In genomic region chr12:75155962-75156361, GRCh38 we compare ENCODE assay signal across 1 cellular context.
TF ChIP-seq lines count a peak whose summit lies in the region.

No MANE protein-coding gene starts in this region.

TF ChIP-seq in HepG2, 621 proteins besides CTCF, POLR2A, EP300 and RAD21 (continued from another document):
- TF ChIP-seq GLMP (CRISPR knock-in tag; IDR thresholded peaks at IDR 0.05; ENCODE audit: borderline replicate concordance) (no peak), FOXK2 (IDR thresholded peaks at IDR 0.05) (no peak), KDM6A (CRISPR knock-in tag; IDR thresholded peaks at IDR 0.05; ENCODE audit: low read depth) (no peak), ZNF879 (CRISPR knock-in tag; IDR thresholded peaks at IDR 0.05) (no peak), ESRRA (CRISPR knock-in tag; IDR thresholded peaks at IDR 0.05; ENCODE audit: low read depth) (no peak), ZNF772 (CRISPR knock-in tag; IDR thresholded peaks at IDR 0.05) (no peak)
- TF ChIP-seq, protein P1, sequence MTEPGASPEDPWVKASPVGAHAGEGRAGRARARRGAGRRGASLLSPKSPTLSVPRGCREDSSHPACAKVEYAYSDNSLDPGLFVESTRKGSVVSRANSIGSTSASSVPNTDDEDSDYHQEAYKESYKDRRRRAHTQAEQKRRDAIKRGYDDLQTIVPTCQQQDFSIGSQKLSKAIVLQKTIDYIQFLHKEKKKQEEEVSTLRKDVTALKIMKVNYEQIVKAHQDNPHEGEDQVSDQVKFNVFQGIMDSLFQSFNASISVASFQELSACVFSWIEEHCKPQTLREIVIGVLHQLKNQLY (CRISPR knock-in tag; IDR thresholded peaks at IDR 0.05): no peak
